Comparison of ENCODE assay signal across 8 cellular contexts in genomic region chr1:93080424-93080823, GRCh38.
A peak's percentile ranks its signal among the peaks of the same experiment; 100 is the strongest.
DNase-seq lines count a peak whose midpoint lies in the region; ATAC-seq and TF ChIP-seq lines count a peak whose summit lies in the region.

No MANE protein-coding gene starts in this region.

- H3K9me3 ChIP-seq in iPS-20b (ENCODE audit: insufficient read depth, low read depth, low read length): peaks cover 11% of the 10 kb centered on the region

- peaks cover 9% of the 10 kb centered on the region; the same call in 1 of the 2 replicates for H3K4me1 ChIP-seq in iPS-20b (ENCODE audit: insufficient read depth, low read length)

- DNase-seq in DMS53 treated with DMSO at 0.1 percent for 48 hours (lab: John Stamatoyannopoulos, UW; ENCODE audit: unreplicated experiment): peak; percentile 58
- DNase-seq in NCI-H526 (lab: John Stamatoyannopoulos, UW): peak; percentile 62 to 74
- peak; percentile 73 for DNase-seq in astrocyte of the cerebellum (ENCODE audit: low read depth)
- DNase-seq in smooth muscle cell of the brain vasculature (ENCODE audit: low read depth, low spot score): peak; percentile 43
- DNase-seq in NCI-H128 (lab: John Stamatoyannopoulos, UW; ENCODE audit: unreplicated experiment): no peak

- H3K27ac ChIP-seq in iPS-20b (ENCODE audit: low read length): peak overlapping the region; percentile 99

- H3K27me3 ChIP-seq in iPS-20b (ENCODE audit: insufficient read depth, low read length): no peaks in the 10 kb centered on the region

- peak overlapping the region; percentile 100 for H3K9ac ChIP-seq in iPS-20b (ENCODE audit: low read depth, low read length)

- TF ChIP-seq CTCF in astrocyte of the cerebellum (IDR thresholded peaks at IDR 0.05; ENCODE audit: low read depth, low read length, missing control alignments): peak; percentile 39

- in situ Hi-C loops in astrocyte of the cerebellum (cut with HindIII; ENCODE audit: low sequenced_read_pairs): no loop called here

- H3K4me3 ChIP-seq in astrocyte of the cerebellum (ENCODE audit: low read depth, low read length) (peak overlapping the region; percentile 92), iPS-20b (ENCODE audit: low read length) (peak overlapping the region; percentile 93)

- ATAC-seq in GM19397 (IDR thresholded peaks at IDR 0.05; ENCODE audit: unreplicated experiment): peak; percentile 44
- ATAC-seq in HG03439 (IDR thresholded peaks at IDR 0.05; ENCODE audit: unreplicated experiment): peak; percentile 67

- peaks cover 37% of the 10 kb centered on the region for H3K36me3 ChIP-seq in iPS-20b (ENCODE audit: insufficient read depth, low read depth, low read length)
